ENCODE assay signal across 9 cellular contexts in genomic region chr20:52494244-52494643, GRCh38.
DNase-seq lines count a peak whose midpoint lies in the region; ATAC-seq and TF ChIP-seq lines count a peak whose summit lies in the region.
"Had no signal": no experiment of that assay in that cellular context is flagged by ENCODE, and none has a peak within 500 bp of the region (broad histone marks: within the 10 kb centered on the region; RNA-seq: fewer than 3 reads in every experiment).

No MANE protein-coding gene starts in this region.

- peak overlapping the region; percentile 49 for H3K4me3 Mint-ChIP-seq in activated naive CD8-positive, alpha-beta T cell treated with anti-CD3 and anti-CD28 coated beads, Interleukin-2, amount 10 ng/mL, durations not matched to agents 7 days and 5 days
- H3K4me3 Mint-ChIP-seq in neural crest cell (peak overlapping the region; percentile 15), neural progenitor cell (no peak overlapping the region)

- no peaks in the 10 kb centered on the region for H3K9me2 ChIP-seq in PC-9 (ENCODE audit: insufficient read depth)

- H3K27ac Mint-ChIP-seq in activated naive CD8-positive, alpha-beta T cell treated with anti-CD3 and anti-CD28 coated beads, Interleukin-2, amount 10 ng/mL, durations not matched to agents 7 days and 5 days = no peak overlapping the region
- H3K27ac Mint-ChIP-seq in neural crest cell (ENCODE audit: unreplicated experiment) = no peak overlapping the region
- H3K27ac Mint-ChIP-seq in neural progenitor cell = no peak overlapping the region

- H3K9me3 ChIP-seq in PC-9 (ENCODE audit: insufficient read depth, low read depth) (no peaks in the 10 kb centered on the region), HAP-1 (no peaks in the 10 kb centered on the region), neural progenitor cell (ENCODE audit: low read depth) (no peaks in the 10 kb centered on the region)

- peak overlapping the region; percentile 30; the same call in 1 of the 2 replicates for H3K4me2 ChIP-seq in PC-9
- no peak overlapping the region for H3K4me2 ChIP-seq in neural progenitor cell
- H3K4me2 ChIP-seq: KMS-11 had no signal

- intact Hi-C loops in PC-9 (cut with micrococcal nuclease; ENCODE audit: unreplicated experiment) = no loop called here

- H3K4me3 ChIP-seq in PC-9 (no peak overlapping the region), HAP-1 (no peak overlapping the region), neural progenitor cell (no peak overlapping the region)

- DNase-seq in AG08396 (ENCODE audit: low spot score) = peak; percentile 55
- peak in 1 of 2 experiments; percentile 85 for DNase-seq in PC-9
- DNase-seq in activated naive CD8-positive, alpha-beta T cell treated with anti-CD3 and anti-CD28 coated beads, Interleukin-2, amount 10 ng/mL, durations not matched to agents 7 days and 5 days = no peak
- no peak for DNase-seq in neural crest cell (ENCODE audit: low read depth, low spot score)
- DNase-seq in HAP-1 (ENCODE audit: low spot score in 2 of 2) = no peak
- DNase-seq in neural progenitor cell (ENCODE audit: low spot score) = no peak
- DNase-seq in NCI-H2171 treated with DMSO at 0.1 percent for 48 hours (lab: John Stamatoyannopoulos, UW) = no peak

- peak; percentile 72 for ATAC-seq in activated naive CD8-positive, alpha-beta T cell treated with anti-CD3 and anti-CD28 coated beads, Interleukin-2, amount 10 ng/mL, durations not matched to agents 7 days and 5 days (ENCODE audit: low read depth)
- no peak for ATAC-seq in GM21619 (IDR thresholded peaks at IDR 0.05; ENCODE audit: unreplicated experiment)

- H3K27ac ChIP-seq in PC-9 (peak overlapping the region; percentile 39; the same call in 1 of the 2 replicates), neural progenitor cell (no peak overlapping the region)
- H3K27ac ChIP-seq: KMS-11 had no signal

- no TSS peak for BruUV-seq in PC-9 (replicated peaks; lab: Mats Ljungman, UMichigan)

- peaks cover 9% of the 10 kb centered on the region for H3K4me1 Mint-ChIP-seq in activated naive CD8-positive, alpha-beta T cell treated with anti-CD3 and anti-CD28 coated beads, Interleukin-2, amount 10 ng/mL, durations not matched to agents 7 days and 5 days
- H3K4me1 Mint-ChIP-seq in neural crest cell (peaks cover 39% of the 10 kb centered on the region), neural progenitor cell (peaks cover 7% of the 10 kb centered on the region)

- no peak for TF ChIP-seq CTCF in PC-9 (conservative IDR thresholded peaks at IDR 0.05)
- TF ChIP-seq CTCF in neural crest cell (conservative IDR thresholded peaks at IDR 0.05) = no peak
- TF ChIP-seq CTCF in neural progenitor cell (IDR thresholded peaks at IDR 0.05) = no peak

- no peaks in the 10 kb centered on the region for H3K27me3 ChIP-seq in PC-9 (ENCODE audit: insufficient read depth, low read depth)
- no peaks in the 10 kb centered on the region for H3K27me3 ChIP-seq in HAP-1 (ENCODE audit: low read depth)
- no peaks in the 10 kb centered on the region for H3K27me3 ChIP-seq in neural progenitor cell

- H3F3A ChIP-seq in PC-9 (ENCODE audit: insufficient read depth, low read depth) = peaks cover 8% of the 10 kb centered on the region; the same call in 1 of the 2 replicates
- no peaks in the 10 kb centered on the region for H3F3A ChIP-seq in neural progenitor cell (ENCODE audit: low read depth)

- in situ Hi-C loops in HAP-1 (cut with MboI; ENCODE audit: low sequenced_read_pairs) = no loop called here

- H2AFZ ChIP-seq in PC-9 (no peak overlapping the region), neural progenitor cell (replicated peaks) (no peak overlapping the region)

- POLR2A ChIA-PET in PC-9 (lab: Charles Lee; ENCODE audit: unreplicated experiment) = no interaction called here
- POLR2A ChIA-PET in activated naive CD8-positive, alpha-beta T cell treated with anti-CD3 and anti-CD28 coated beads, Interleukin-2, amount 10 ng/mL, durations not matched to agents 7 days and 5 days (lab: Charles Lee) = no interaction called here

- H4K20me1 ChIP-seq in PC-9 (ENCODE audit: insufficient read depth) (no peaks in the 10 kb centered on the region), neural progenitor cell (ENCODE audit: low read depth) (no peaks in the 10 kb centered on the region)

- H3K79me2 ChIP-seq in PC-9 (ENCODE audit: low read depth) (no peaks in the 10 kb centered on the region), neural progenitor cell (ENCODE audit: low read depth) (no peaks in the 10 kb centered on the region)

- CTCF ChIA-PET in PC-9 (lab: Charles Lee) = no interaction called here

- no peaks in the 10 kb centered on the region for H3K36me3 Mint-ChIP-seq in activated naive CD8-positive, alpha-beta T cell treated with anti-CD3 and anti-CD28 coated beads, Interleukin-2, amount 10 ng/mL, durations not matched to agents 7 days and 5 days
- H3K36me3 Mint-ChIP-seq in neural crest cell (ENCODE audit: low read depth) = no peaks in the 10 kb centered on the region
- no peaks in the 10 kb centered on the region for H3K36me3 Mint-ChIP-seq in neural progenitor cell

- peaks cover 15% of the 10 kb centered on the region for H3K27me3 Mint-ChIP-seq in activated naive CD8-positive, alpha-beta T cell treated with anti-CD3 and anti-CD28 coated beads, Interleukin-2, amount 10 ng/mL, durations not matched to agents 7 days and 5 days
- H3K27me3 Mint-ChIP-seq in neural crest cell (ENCODE audit: low read depth) (peaks cover 6% of the 10 kb centered on the region), neural progenitor cell (ENCODE audit: insufficient read depth, low read depth) (peaks cover 7% of the 10 kb centered on the region)

- no peaks in the 10 kb centered on the region for H3K36me3 ChIP-seq in PC-9 (ENCODE audit: low read depth)
- H3K36me3 ChIP-seq in HAP-1 (replicated peaks) = no peaks in the 10 kb centered on the region
- no peaks in the 10 kb centered on the region for H3K36me3 ChIP-seq in neural progenitor cell

- no peaks in the 10 kb centered on the region for H3K9me3 Mint-ChIP-seq in activated naive CD8-positive, alpha-beta T cell treated with anti-CD3 and anti-CD28 coated beads, Interleukin-2, amount 10 ng/mL, durations not matched to agents 7 days and 5 days
- H3K9me3 Mint-ChIP-seq in neural crest cell = peaks cover 4% of the 10 kb centered on the region
- H3K9me3 Mint-ChIP-seq in neural progenitor cell = no peaks in the 10 kb centered on the region

- no peak overlapping the region for H3K9ac ChIP-seq in neural progenitor cell
- H3K9ac ChIP-seq: KMS-11 had no signal

- H3K4me1 ChIP-seq in PC-9 (replicated peaks; ENCODE audit: insufficient read depth) (peaks cover 6% of the 10 kb centered on the region), HAP-1 (peaks cover 11% of the 10 kb centered on the region), neural progenitor cell (no peaks in the 10 kb centered on the region)
